16 cellular contexts compared by ENCODE assay signal in the genomic region with DNA sequence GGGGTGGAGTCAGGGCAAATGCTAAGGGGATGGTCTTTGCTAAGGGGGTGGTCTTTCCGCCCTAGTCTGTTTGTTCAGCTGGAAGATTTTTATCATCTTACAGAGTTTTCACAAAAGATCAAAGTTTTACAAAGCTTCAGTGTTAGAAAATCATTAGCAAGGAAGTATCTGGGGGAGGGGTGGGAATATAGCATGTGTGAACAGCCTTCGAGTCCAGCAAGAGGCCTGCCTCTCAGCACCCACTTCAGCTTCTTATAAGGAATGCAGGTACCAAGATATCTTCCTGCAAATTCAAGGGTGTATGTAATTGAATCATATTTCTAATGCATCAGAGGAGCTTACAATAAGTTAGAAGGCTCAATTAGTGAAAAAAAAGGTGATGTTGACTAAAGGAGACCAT.
DNase-seq lines count a peak whose midpoint lies in the region; ATAC-seq, FAIRE-seq and TF ChIP-seq lines count a peak whose summit lies in the region.
"Had no signal": no experiment of that assay in that cellular context is flagged by ENCODE, and none has a peak within 500 bp of the region (broad histone marks: within the 10 kb centered on the region; RNA-seq: fewer than 3 reads in every experiment).

No MANE protein-coding gene starts in this region.

- H2BK5ac ChIP-seq in IMR-90 (ENCODE audit: low read depth, low read length, poor library complexity, severe bottlenecking): no peak overlapping the region

- no peaks in the 10 kb centered on the region; the same call in 1 of the 2 replicates for H3K9me3 ChIP-seq in IMR-90 (ENCODE audit: control insufficient read depth, insufficient read depth, low read length)
- peaks cover 0 to 6% of the 10 kb centered on the region in 2 donors for H3K9me3 ChIP-seq in left lung
- no peaks in the 10 kb centered on the region for H3K9me3 ChIP-seq in upper lobe of right lung

- dilution Hi-C loops in IMR-90 (cut with HindIII; ENCODE audit: low sequenced_read_pairs, unreplicated experiment): no loop called here

- no TSS peak for BruUV-seq in IMR-90 (replicated peaks; lab: Mats Ljungman, UMichigan)

- no peak for TF ChIP-seq RAD21 in IMR-90 (IDR thresholded peaks at IDR 0.05; ENCODE audit: low read length)

- no peak overlapping the region for H3K56ac ChIP-seq in IMR-90 (ENCODE audit: extremely low read depth, insufficient read depth, low read length)

- H3K4me2 ChIP-seq in IMR-90 (ENCODE audit: low read depth, low read length): no peak overlapping the region
- H3K4me2 ChIP-seq: GM23338 had no signal

- no peak for FAIRE-seq in HTR-8/SVneo (lab: Jason Lieb, UNC)
- FAIRE-seq: A204.1, GM12892 had no signal

- no peak overlapping the region for H4K8ac ChIP-seq in IMR-90 (ENCODE audit: low read depth in 2 of 2, low read length in 2 of 2)

- no peak overlapping the region for H2AFZ ChIP-seq in IMR-90 (replicated peaks; ENCODE audit: low read length, poor library complexity)
- H2AFZ ChIP-seq: GM23338 had no signal

- H2BK15ac ChIP-seq in IMR-90 (ENCODE audit: low read depth, low read length): no peak overlapping the region

- H2AK5ac ChIP-seq in IMR-90 (ENCODE audit: low read depth, low read length): no peak overlapping the region

- H3K23ac ChIP-seq in IMR-90 (ENCODE audit: low read depth, low read length): no peak overlapping the region

- no peak overlapping the region for H3K14ac ChIP-seq in IMR-90 (replicated peaks; ENCODE audit: low read depth, low read length)

- no peak overlapping the region for H3K9ac ChIP-seq in IMR-90 (ENCODE audit: low read depth, low read length)

- H2AK9ac ChIP-seq in IMR-90 (replicated peaks; ENCODE audit: low read depth, low read length, poor library complexity): no peak overlapping the region

- TF ChIP-seq CTCF in IMR-90 (conservative IDR thresholded peaks at IDR 0.05; ENCODE audit: low read depth, low read length) (no peak), left lung (IDR thresholded peaks at IDR 0.05) (no peak), upper lobe of right lung (IDR thresholded peaks at IDR 0.05) (no peak)

- no peak overlapping the region for H4K91ac ChIP-seq in IMR-90 (ENCODE audit: insufficient read depth, low read depth, low read length)

- no peak for ATAC-seq in IMR-90 (ENCODE audit: low read depth)
- peak; percentile 75 for ATAC-seq in left lung
- peak; percentile 53 for ATAC-seq in upper lobe of right lung
- ATAC-seq: GM23338 had no signal

- H3K79me1 ChIP-seq in IMR-90 (ENCODE audit: low read depth in 1 of 2, low read length in 2 of 2): no peaks in the 10 kb centered on the region

- no CpG with 5 or more reads among the region's 2 CpGs for WGBS in IMR-90 (ENCODE audit: extremely low coverage in 2 of 2, insufficient read length in 1 of 2), 2 experiments

- peak overlapping the region; percentile 20; the same call in 1 of the 2 replicates for H4K5ac ChIP-seq in IMR-90 (ENCODE audit: low read depth, low read length)

- H3K9me1 ChIP-seq in IMR-90 (ENCODE audit: insufficient read depth, low read length): no peaks in the 10 kb centered on the region

- H3K4me3 ChIP-seq in IMR-90 (ENCODE audit: insufficient read depth, low read depth, low read length): no peak overlapping the region
- no peak overlapping the region for H3K4me3 ChIP-seq in left lung
- no peak overlapping the region for H3K4me3 ChIP-seq in upper lobe of right lung
- H3K4me3 ChIP-seq: GM23338 had no signal

- DNase-seq in NCI-H748 (lab: John Stamatoyannopoulos, UW; ENCODE audit: unreplicated experiment) (peak; percentile 20), NCI-H748 treated with DMSO at 0.1 percent for 48 hours (lab: John Stamatoyannopoulos, UW) (no peak), IMR-90 (no peak), left lung (no peak), upper lobe of right lung (no peak), HTR-8/SVneo (ENCODE audit: insufficient read length, low spot score) (no peak), substantia nigra (lab: John Stamatoyannopoulos, UW) (no peak)
- DNase-seq: C1 segment of cervical spinal cord; CD4-positive, alpha-beta T cell; DND-41; GDM1; H7; KBM-7 had no signal

- no peak overlapping the region for H3K4ac ChIP-seq in IMR-90 (ENCODE audit: low read depth, low read length)

- H4K20me1 ChIP-seq in IMR-90 (ENCODE audit: insufficient read depth, low read length): no peaks in the 10 kb centered on the region

- no peak for TF ChIP-seq POLR2A in IMR-90 (IDR thresholded peaks at IDR 0.05; ENCODE audit: low read depth, low read length)

- in situ Hi-C loops in IMR-90 (cut with MboI; ENCODE audit: low sequenced_read_pairs): no loop called here

- H3K4me1 ChIP-seq in IMR-90 (ENCODE audit: control insufficient read depth, insufficient read depth, low read length): no peaks in the 10 kb centered on the region
- no peaks in the 10 kb centered on the region for H3K4me1 ChIP-seq in left lung
- no peaks in the 10 kb centered on the region for H3K4me1 ChIP-seq in upper lobe of right lung

- H3K36me3 ChIP-seq in IMR-90 (ENCODE audit: control insufficient read depth, insufficient read depth, low read length): no peaks in the 10 kb centered on the region
- no peaks in the 10 kb centered on the region for H3K36me3 ChIP-seq in left lung
- no peaks in the 10 kb centered on the region for H3K36me3 ChIP-seq in upper lobe of right lung

- POLR2A ChIA-PET in IMR-90 (lab: Charles Lee; ENCODE audit: unreplicated experiment): no interaction called here

- no peak overlapping the region for H2BK120ac ChIP-seq in IMR-90 (ENCODE audit: low read depth, low read length)

- no peaks in the 10 kb centered on the region for H3K27me3 ChIP-seq in IMR-90 (ENCODE audit: control insufficient read depth, insufficient read depth, low read length)
- H3K27me3 ChIP-seq in left lung: no peaks in the 10 kb centered on the region
- no peaks in the 10 kb centered on the region for H3K27me3 ChIP-seq in upper lobe of right lung

- no peak overlapping the region for H3K18ac ChIP-seq in IMR-90 (ENCODE audit: low read depth, low read length)

- no peak overlapping the region for H2BK20ac ChIP-seq in IMR-90 (ENCODE audit: low read depth, low read length)

- H3K27ac ChIP-seq in IMR-90 (ENCODE audit: insufficient read depth, low read length) (no peak overlapping the region), left lung (no peak overlapping the region), upper lobe of right lung (no peak overlapping the region), substantia nigra (ENCODE audit: low read depth, low read length, poor library complexity, severe bottlenecking) (no peak overlapping the region)

- intact Hi-C loops in IMR-90 (cut with micrococcal nuclease) (no loop called here), left lung (cut with DNase I) (no loop called here), upper lobe of right lung (cut with DNase I) (no loop called here)

- CTCF ChIA-PET in IMR-90 (lab: Yijun Ruan, JAX): interaction anchor here (0.9 kb wide), 1 partner anchor 12 kb away, joined by 3 read pairs; no protein-coding TSS in a partner anchor

TF ChIP-seq in IMR-90, 13 proteins besides CTCF, POLR2A, EP300 and RAD21:
- TF ChIP-seq MXI1 (IDR thresholded peaks at IDR 0.05; ENCODE audit: borderline replicate concordance, low read depth, low read length) (no peak), MAZ (IDR thresholded peaks at IDR 0.05; ENCODE audit: borderline replicate concordance, low read depth, low read length) (no peak)
